8 cellular contexts compared by ENCODE assay signal in the genomic region with DNA sequence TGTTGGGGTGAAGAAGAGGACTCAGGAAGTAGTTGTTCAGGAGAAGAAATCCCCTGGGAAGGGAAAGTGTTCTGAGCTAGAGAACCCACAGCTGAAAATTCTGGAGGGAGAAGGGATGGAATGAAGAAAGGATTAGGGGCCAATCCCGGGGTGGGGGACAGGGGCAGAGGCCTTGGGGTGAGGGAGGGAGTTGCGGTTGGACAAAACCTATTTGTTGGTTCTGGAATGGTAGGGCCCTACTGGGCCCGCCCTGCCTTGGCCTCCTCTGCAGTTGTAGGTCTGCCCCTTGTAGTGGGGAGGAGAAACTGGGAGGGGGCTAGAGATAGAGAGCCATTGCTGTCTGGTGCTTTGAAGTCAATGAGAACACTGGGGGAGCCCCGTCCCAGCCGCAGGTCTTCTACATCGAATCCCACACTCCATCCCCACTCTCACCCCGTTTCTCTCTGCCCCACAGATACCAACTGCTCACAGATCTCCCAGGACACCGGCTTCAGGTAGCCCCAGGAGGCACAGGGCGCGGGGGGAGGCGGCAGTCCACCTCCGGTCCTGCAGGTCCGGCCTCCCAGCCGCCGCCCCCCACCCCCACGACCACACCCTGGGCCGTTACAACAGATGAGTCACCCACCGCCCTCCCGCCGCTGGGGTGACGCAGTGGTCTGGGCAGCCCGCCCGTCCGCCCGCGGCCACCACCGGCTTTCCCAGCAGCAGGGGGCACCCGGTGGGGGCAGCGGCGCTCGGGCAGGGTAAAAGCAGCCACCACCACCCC. TPM values are rescaled to one million over a fixed set of nuclear protein-coding genes. Genes with fewer than 3 reads are reported as not detected.
DNase-seq lines count a peak whose midpoint lies in the region; ATAC-seq and TF ChIP-seq lines count a peak whose summit lies in the region.

No MANE protein-coding gene starts in this region.

- H3K27ac ChIP-seq in neural progenitor cell (no peak overlapping the region), temporal lobe (ENCODE audit: low read depth, low read length) (peak overlapping the region; percentile 53)

- H3K36me3 Mint-ChIP-seq in neural progenitor cell, result peaks cover 9% of the 10 kb centered on the region

- H3K27me3 ChIP-seq in neural progenitor cell, result peaks cover 28% of the 10 kb centered on the region

- no peaks in the 10 kb centered on the region for H3K9me3 Mint-ChIP-seq in neural progenitor cell

- H3K4me1 ChIP-seq in neural progenitor cell, result peaks cover 15% of the 10 kb centered on the region

- H3K36me3 ChIP-seq in neural progenitor cell, result no peaks in the 10 kb centered on the region

- DNase-seq in AML-193 (lab: John Stamatoyannopoulos, UW), result peak; percentile 27 to 45
- peak; percentile 82 for DNase-seq in H4 (ENCODE audit: low spot score)
- DNase-seq in OCI-M1 (lab: John Stamatoyannopoulos, UW), result peak; percentile 88
- DNase-seq in activated effector memory CD4-positive, alpha-beta T cell treated with Interleukin-2 at 50 U/mL for 16 hours, result peak; percentile 44
- DNase-seq in fibroblast of the conjunctiva (ENCODE audit: low read depth), result peak; percentile 87
- no peak for DNase-seq in neural progenitor cell (ENCODE audit: low spot score)

- H3K4me2 ChIP-seq in neural progenitor cell, result peak overlapping the region; percentile 82

- no peak overlapping the region for H2AFZ ChIP-seq in neural progenitor cell (replicated peaks)

- ATAC-seq in GM18517 (IDR thresholded peaks at IDR 0.05; ENCODE audit: unreplicated experiment), result no peak

- H3K9ac ChIP-seq in neural progenitor cell, result no peak overlapping the region

- peaks cover 36% of the 10 kb centered on the region for H3K4me1 Mint-ChIP-seq in neural progenitor cell

- no peaks in the 10 kb centered on the region for H4K20me1 ChIP-seq in neural progenitor cell (ENCODE audit: low read depth)

- H3K4me3 ChIP-seq in neural progenitor cell, result peak overlapping the region; percentile 50

- no peak for TF ChIP-seq CTCF in neural progenitor cell (IDR thresholded peaks at IDR 0.05)

- peak overlapping the region; percentile 90 for H3K4me3 Mint-ChIP-seq in neural progenitor cell

- H3F3A ChIP-seq in neural progenitor cell (ENCODE audit: low read depth), result no peaks in the 10 kb centered on the region

- H3K27ac Mint-ChIP-seq in neural progenitor cell, result peak overlapping the region; percentile 18

- H3K79me2 ChIP-seq in neural progenitor cell (ENCODE audit: low read depth), result no peaks in the 10 kb centered on the region

- H3K27me3 Mint-ChIP-seq in neural progenitor cell (ENCODE audit: insufficient read depth, low read depth), result peaks cover 6% of the 10 kb centered on the region

- H3K9me3 ChIP-seq in neural progenitor cell (ENCODE audit: low read depth), result no peaks in the 10 kb centered on the region

RNA-seq across cellular contexts. Expression of a gene that starts 1.1 kb away (rescaled TPM):
- 444 and 497 TPM in 2 replicates for total RNA-seq in H4 (2014; rRNA removed; shearing (Covaris generic))
- 3.9 and 12.1 TPM in 2 replicates for total RNA-seq in neural progenitor cell (ENCODE audit: low replicate concordance)
- 25.1 TPM for total RNA-seq in temporal lobe

RNA-seq across cellular contexts. Expression of a gene that starts 21.2 kb away (rescaled TPM):
- total RNA-seq in H4 (2014; rRNA removed; shearing (Covaris generic)), result 0.47 and 0.52 TPM in 2 replicates
- total RNA-seq in neural progenitor cell (ENCODE audit: low replicate concordance) (3.3 and 9.1 TPM in 2 replicates), temporal lobe (7.6 TPM)

RNA-seq across cellular contexts. Expression of a gene that starts 24.2 kb away (rescaled TPM):
- 0.21 and 0.62 TPM in 2 replicates for total RNA-seq in H4 (2014; rRNA removed; shearing (Covaris generic))
- total RNA-seq in neural progenitor cell (ENCODE audit: low replicate concordance) (not detected in 2 replicates), temporal lobe (0.74 TPM)

RNA-seq across cellular contexts. Expression of a gene that starts 29.8 kb away (rescaled TPM):
- 2.2 TPM in 1 of 2 replicates, not detected in the other for total RNA-seq in H4 (2014; rRNA removed; shearing (Covaris generic))
- total RNA-seq in neural progenitor cell (ENCODE audit: low replicate concordance) (not detected in 2 replicates), temporal lobe (not detected)

Comparison
In these comparisons a context has a peak if more than half of its experiments do, and no peak if none do; other contexts are left out.
1. RNA of a gene that starts 1.1 kb away (total RNA-seq): 444 to 497 TPM in H4; 25.1 TPM in temporal lobe (single experiment) and 3.9 to 12.1 TPM in neural progenitor cell; every median in the first group is over 10 times any median in the second.